ENCODE assay signal across 8 cellular contexts in the genomic region with DNA sequence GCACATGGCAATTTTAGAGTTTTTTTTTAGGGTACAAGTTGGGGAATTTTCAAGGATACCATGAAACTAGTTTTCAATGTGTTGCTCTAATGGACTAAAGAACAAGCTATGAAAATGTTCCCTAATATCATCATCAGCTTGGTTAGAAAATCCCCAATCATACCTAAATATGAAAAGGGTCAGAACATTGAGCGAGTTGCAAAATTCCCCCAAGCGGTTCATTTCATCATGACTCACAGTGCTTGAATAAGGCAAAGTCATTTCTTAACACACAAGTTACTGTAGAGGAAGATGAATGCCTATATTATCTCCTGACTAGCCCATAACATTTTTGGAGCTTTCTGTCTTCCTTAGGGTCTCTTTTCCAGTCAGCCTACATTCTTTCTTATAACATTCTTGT.
A peak's percentile ranks its signal among the peaks of the same experiment; 100 is the strongest.
DNase-seq lines count a peak whose midpoint lies in the region; ATAC-seq and TF ChIP-seq lines count a peak whose summit lies in the region.

No MANE protein-coding gene starts in this region.

- no peak overlapping the region for H3K4me3 ChIP-seq in endodermal cell (ENCODE audit: low read length)
- H3K4me3 ChIP-seq in gastroesophageal sphincter: no peak overlapping the region

- no peaks in the 10 kb centered on the region for H3K27me3 Mint-ChIP-seq in endodermal cell (ENCODE audit: insufficient read depth)

- no peaks in the 10 kb centered on the region for H3K4me1 ChIP-seq in endodermal cell (ENCODE audit: control insufficient read depth, insufficient read depth, low read length)
- H3K4me1 ChIP-seq in gastroesophageal sphincter: no peaks in the 10 kb centered on the region

- peaks cover 36% of the 10 kb centered on the region for H3K36me3 ChIP-seq in endodermal cell (ENCODE audit: control insufficient read depth, insufficient read depth, low read length)
- H3K36me3 ChIP-seq in gastroesophageal sphincter: no peaks in the 10 kb centered on the region

- ATAC-seq in GM18861 (IDR thresholded peaks at IDR 0.05; ENCODE audit: unreplicated experiment) (peak; percentile 64), HG02588 (IDR thresholded peaks at IDR 0.05; ENCODE audit: unreplicated experiment) (peak; percentile 84), gastroesophageal sphincter (no peak)

- no peak for TF ChIP-seq POLR2A in gastroesophageal sphincter (IDR thresholded peaks at IDR 0.05)

- no peaks in the 10 kb centered on the region for H3K9me3 Mint-ChIP-seq in endodermal cell

- TF ChIP-seq EP300 in gastroesophageal sphincter (IDR thresholded peaks at IDR 0.05): no peak

- no peak overlapping the region for H3K9ac ChIP-seq in endodermal cell (ENCODE audit: extremely low read depth, low read length, poor library complexity, severe bottlenecking)

- peak overlapping the region; percentile 14 for H3K27ac Mint-ChIP-seq in endodermal cell

- H3K36me3 Mint-ChIP-seq in endodermal cell (ENCODE audit: low read depth): peaks cover 2% of the 10 kb centered on the region

- 91% methylated on average over 2 of the region's 2 CpGs; no CpG with 5 or more reads in 1 of the 2 experiments for WGBS in endodermal cell (ENCODE audit: insufficient coverage in 1 of 2, insufficient read length in 1 of 2), 2 experiments
- WGBS in gastroesophageal sphincter (ENCODE audit: low coverage in 1 of 2), 2 donors: 71 to 80% methylated on average over 1 to 2 of the region's 2 CpGs

- peaks cover 26% of the 10 kb centered on the region for H3K4me1 Mint-ChIP-seq in endodermal cell

- H3K27ac ChIP-seq in endodermal cell (ENCODE audit: low read depth, low read length) (no peak overlapping the region), gastroesophageal sphincter (no peak overlapping the region)

- H3K27me3 ChIP-seq in endodermal cell (ENCODE audit: control insufficient read depth, insufficient read depth, low read length, poor library complexity, severe bottlenecking) (no peaks in the 10 kb centered on the region), gastroesophageal sphincter (no peaks in the 10 kb centered on the region)

- no peak overlapping the region for H3K4me3 Mint-ChIP-seq in endodermal cell

- no peak for TF ChIP-seq CTCF in endodermal cell (conservative IDR thresholded peaks at IDR 0.05)
- TF ChIP-seq CTCF in gastroesophageal sphincter (IDR thresholded peaks at IDR 0.05): no peak

- H3K9me3 ChIP-seq in endodermal cell (ENCODE audit: control insufficient read depth, low read length): no peaks in the 10 kb centered on the region
- H3K9me3 ChIP-seq in gastroesophageal sphincter: no peaks in the 10 kb centered on the region

- DNase-seq in NOMO-1 treated with DMSO at 0.1 percent for 48 hours (lab: John Stamatoyannopoulos, UW; ENCODE audit: unreplicated experiment) (peak; percentile 79), endodermal cell (no peak), Ammon's horn (ENCODE audit: low spot score) (no peak), SW480 (ENCODE audit: low spot score) (no peak)
- DNase-seq in effector CD8-positive, alpha-beta T cell (lab: John Stamatoyannopoulos, UW): no peak
